ENCODE assay signal across 17 cellular contexts in the genomic region with DNA sequence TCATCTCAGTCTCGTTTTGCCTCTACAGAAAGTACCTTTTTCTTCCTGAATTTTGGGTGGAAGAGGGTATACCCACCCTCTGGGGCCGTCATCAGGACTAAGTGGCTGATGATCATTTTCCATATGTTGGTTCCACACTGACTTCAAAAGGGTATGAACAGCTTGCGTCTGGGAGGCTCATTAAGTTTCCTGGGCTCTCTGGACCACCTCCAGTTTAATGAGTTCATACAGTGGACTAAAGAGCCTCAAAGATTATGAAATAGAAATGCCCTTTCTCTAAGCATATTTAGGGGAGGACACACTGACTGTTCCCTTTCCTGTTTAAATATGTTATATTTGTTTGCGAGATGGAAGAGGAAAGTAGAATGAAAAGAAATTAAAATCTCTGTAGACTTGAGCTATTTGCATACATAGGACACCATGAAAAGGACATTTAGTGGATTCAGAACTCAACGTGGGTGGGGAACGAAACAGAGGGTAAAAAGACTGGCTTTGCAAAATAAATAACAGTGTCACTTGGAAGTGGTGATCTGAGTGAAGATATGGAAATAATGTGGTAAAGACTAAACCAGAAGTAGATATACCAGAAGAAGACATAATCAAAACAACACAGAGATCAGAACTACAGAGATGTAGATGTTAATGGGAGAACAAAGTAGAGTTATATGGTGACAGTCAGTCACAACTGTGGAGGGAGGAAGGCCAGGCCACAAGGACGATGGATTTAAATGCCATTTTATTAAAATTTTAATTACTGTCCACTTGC.
"Had no signal": no experiment of that assay in that cellular context is flagged by ENCODE, and none has a peak within 500 bp of the region (broad histone marks: within the 10 kb centered on the region; RNA-seq: fewer than 3 reads in every experiment).

No MANE protein-coding gene starts in this region.

- DNase-seq: activated CD4-positive, alpha-beta memory T cell treated with anti-CD3 and anti-CD28 coated beads, Interleukin-2, amount 10 ng/mL, durations not matched to agents 7 days and 5 days; activated CD4-positive, alpha-beta T cell treated with anti-CD3 and anti-CD28 coated beads for 36 hours; activated CD8-positive, alpha-beta memory T cell treated with anti-CD3 and anti-CD28 coated beads, Interleukin-2, amount 50 U/mL, for 4 hours; activated gamma-delta T cell treated with Interleukin-2 at 50 U/mL for 16 hours; activated naive CD8-positive, alpha-beta T cell treated with anti-CD3 and anti-CD28 coated beads for 36 hours; activated T-cell treated with anti-CD3 and anti-CD28 coated beads, Interleukin-2, amount 50 U/mL, for 72 hours; brain microvascular endothelial cell; heart right ventricle; islet precursor cell; left lung; nephron progenitor cell; stimulated activated CD4-positive, alpha-beta T cell treated with anti-CD3 and anti-CD28 coated beads, Interleukin-4, amount 100 ng/mL, for 1 hour; stimulated activated CD8-positive, alpha-beta memory T cell treated with anti-CD3 and anti-CD28 coated beads, Interleukin-4, amount 100 ng/mL, for 48 hours; stimulated activated naive CD8-positive, alpha-beta T cell treated with anti-CD3 and anti-CD28 coated beads, Interleukin-15, Interleukin-2, amounts not matched to agents 100 U/mL and 50 U/mL, for 24 hours; T1000; upper lobe of right lung; WERI-Rb-1 had no signal

- H3K27ac ChIP-seq: brain microvascular endothelial cell, left lung, upper lobe of right lung, WERI-Rb-1 had no signal

- H3K4me1 ChIP-seq: left lung, upper lobe of right lung had no signal

- H3K27me3 ChIP-seq: brain microvascular endothelial cell, heart right ventricle, left lung, upper lobe of right lung had no signal

- ATAC-seq: activated CD4-positive, alpha-beta T cell treated with anti-CD3 and anti-CD28 coated beads for 36 hours; activated T-cell treated with anti-CD3 and anti-CD28 coated beads, Interleukin-2, amount 50 U/mL, for 72 hours; left lung; stimulated activated naive CD8-positive, alpha-beta T cell treated with anti-CD3 and anti-CD28 coated beads, Interleukin-15, Interleukin-2, amounts not matched to agents 100 U/mL and 50 U/mL, for 24 hours; upper lobe of right lung had no signal

- H3K4me3 ChIP-seq: heart right ventricle, left lung, upper lobe of right lung had no signal

- H3K36me3 ChIP-seq: brain microvascular endothelial cell, heart right ventricle, left lung, upper lobe of right lung, WERI-Rb-1 had no signal
